In genomic region chrX:46865281-46865680, GRCh38 we compare ENCODE assay signal across 11 cellular contexts. TPM values are rescaled to one million over a fixed set of nuclear protein-coding genes. Genes with fewer than 3 reads are reported as not detected.
A peak's percentile ranks its signal among the peaks of the same experiment; 100 is the strongest.
DNase-seq lines count a peak whose midpoint lies in the region; ATAC-seq and TF ChIP-seq lines count a peak whose summit lies in the region.
"Had no signal": no experiment of that assay in that cellular context is flagged by ENCODE, and none has a peak within 500 bp of the region (broad histone marks: within the 10 kb centered on the region; RNA-seq: fewer than 3 reads in every experiment).

No MANE protein-coding gene starts in this region.

- CTCF ChIA-PET in Panc1 (lab: Charles Lee): no interaction called here

- H3K4me3 Mint-ChIP-seq in activated T-cell treated with anti-CD3 and anti-CD28 coated beads, Interleukin-2, amount 50 U/mL, for 4 hours: no peak overlapping the region

- peak; percentile 60; the same call in 1 of the 2 replicates for ATAC-seq in Panc1
- no peak for ATAC-seq in activated T-cell treated with anti-CD3 and anti-CD28 coated beads, Interleukin-2, amount 50 U/mL, for 4 hours
- ATAC-seq: gastroesophageal sphincter had no signal

- peaks cover 26% of the 10 kb centered on the region for H3K36me3 Mint-ChIP-seq in activated T-cell treated with anti-CD3 and anti-CD28 coated beads, Interleukin-2, amount 50 U/mL, for 4 hours (ENCODE audit: insufficient read depth)

- H3K9me3 Mint-ChIP-seq in activated T-cell treated with anti-CD3 and anti-CD28 coated beads, Interleukin-2, amount 50 U/mL, for 4 hours: no peaks in the 10 kb centered on the region

- H3K27me3 Mint-ChIP-seq in activated T-cell treated with anti-CD3 and anti-CD28 coated beads, Interleukin-2, amount 50 U/mL, for 4 hours (ENCODE audit: low read depth): no peaks in the 10 kb centered on the region

- H3K36me3 ChIP-seq in Panc1 (ENCODE audit: control insufficient read depth, insufficient read depth, low read length): 0 out of 2 replicates have a peak, but pooled peaks cover 1% of the 10 kb centered on the region
- H3K36me3 ChIP-seq: thyroid gland had no signal

- DNase-seq in GM04504 (ENCODE audit: low read depth) (peak; percentile 10), Panc1 (ENCODE audit: low read depth, low spot score) (peak; percentile 35), epithelial cell of esophagus (ENCODE audit: low read depth) (peak; percentile 32), pulmonary artery endothelial cell (ENCODE audit: low read depth, low spot score) (peak; percentile 32), cerebellar cortex (ENCODE audit: low spot score) (no peak), NCI-H2081 treated with DMSO at 0.1 percent for 48 hours (lab: John Stamatoyannopoulos, UW) (no peak), GM19240 (ENCODE audit: insufficient read length, low spot score) (no peak)
- DNase-seq in activated T-cell treated with anti-CD3 and anti-CD28 coated beads, Interleukin-2, amount 50 U/mL, for 4 hours: no peak
- DNase-seq: NCI-H1105, thyroid gland had no signal

- no peaks in the 10 kb centered on the region for H3K4me1 Mint-ChIP-seq in activated T-cell treated with anti-CD3 and anti-CD28 coated beads, Interleukin-2, amount 50 U/mL, for 4 hours (ENCODE audit: low read depth)

- H3K27me3 ChIP-seq in Panc1 (ENCODE audit: control insufficient read depth, insufficient read depth, low read length): no peaks in the 10 kb centered on the region
- H3K27me3 ChIP-seq: gastroesophageal sphincter, thyroid gland had no signal

- H3K4me3 ChIP-seq in Panc1 (ENCODE audit: low read depth in 2 of 2, low read length in 2 of 2) (no peak overlapping the region), epithelial cell of esophagus (ENCODE audit: low read length) (no peak overlapping the region)
- H3K4me3 ChIP-seq: gastroesophageal sphincter, thyroid gland had no signal

- H3K27ac ChIP-seq in Panc1 (ENCODE audit: low read length): no peak overlapping the region
- H3K27ac ChIP-seq: gastroesophageal sphincter, thyroid gland had no signal

- no peaks in the 10 kb centered on the region for H3K4me1 ChIP-seq in Panc1 (ENCODE audit: control insufficient read depth, insufficient read depth, low read length)
- H3K4me1 ChIP-seq: gastroesophageal sphincter, thyroid gland had no signal

- intact Hi-C loops in Panc1 (cut with micrococcal nuclease; ENCODE audit: unreplicated experiment): no loop called here

- no peaks in the 10 kb centered on the region for H3K9me3 ChIP-seq in Panc1 (ENCODE audit: control insufficient read depth, insufficient read depth, low read depth, low read length)
- H3K9me3 ChIP-seq: gastroesophageal sphincter, thyroid gland had no signal

- POLR2A ChIA-PET in Panc1 (lab: Charles Lee): no interaction called here

- in situ Hi-C loops in Panc1 (cut with HindIII; ENCODE audit: low pct_unique_long_range_greater_than_20kb, low sequenced_read_pairs): no loop called here

- TF ChIP-seq CTCF in Panc1 (IDR thresholded peaks at IDR 0.05): no peak
- TF ChIP-seq CTCF in epithelial cell of esophagus (IDR thresholded peaks at IDR 0.05; ENCODE audit: insufficient read depth, low read depth, low read length, missing control alignments): no peak

- no TSS peak for BruUV-seq in Panc1 (replicated peaks; lab: Mats Ljungman, UMichigan)

RNA-seq across cellular contexts. Expression of gene RP2, which starts 28.4 kb away (rescaled TPM):
- total RNA-seq in Panc1 (2021; ENCODE audit: unreplicated experiment): 17.3 TPM
- 9.4 TPM for polyA plus RNA-seq in Panc1 (2012; ENCODE audit: insufficient read length)
- 28.8 and 40.6 TPM in 2 replicates for total RNA-seq in pulmonary artery endothelial cell
- total RNA-seq in activated T-cell treated with anti-CD3 and anti-CD28 coated beads, Interleukin-2, amount 50 U/mL, for 4 hours: 1 to 10 TPM; 4.7 to 5.5 (median 4.9) TPM

RNA-seq across cellular contexts. Expression of gene JADE3, which starts 46.9 kb away (rescaled TPM):
- total RNA-seq in Panc1 (2021; ENCODE audit: unreplicated experiment) (22.2 TPM), pulmonary artery endothelial cell (13.4 and 15.9 TPM in 2 replicates)
- 7.5 TPM for polyA plus RNA-seq in Panc1 (2012; ENCODE audit: insufficient read length)
- 1 to 10 TPM; 1.0 to 2.3 (median 1.2) TPM for total RNA-seq in activated T-cell treated with anti-CD3 and anti-CD28 coated beads, Interleukin-2, amount 50 U/mL, for 4 hours

Comparison
In these comparisons a context has a peak if more than half of its experiments do, and no peak if none do; other contexts are left out.
1. DNase-seq: peak in GM04504 (single experiment), Panc1 (single experiment), epithelial cell of esophagus (single experiment) and pulmonary artery endothelial cell (single experiment); none in activated T-cell treated with anti-CD3 and anti-CD28 coated beads, Interleukin-2, amount 50 U/mL, for 4 hours (single experiment), cerebellar cortex (single experiment), NCI-H2081 treated with DMSO at 0.1 percent for 48 hours (single experiment) and GM19240 (single experiment).